Comparison of ENCODE assay signal across 8 cellular contexts in genomic region chr1:205210876-205211838, GRCh38. TPM values are rescaled to one million over a fixed set of nuclear protein-coding genes. Genes with fewer than 3 reads are reported as not detected.
DNase-seq lines count a peak whose midpoint lies in the region; ATAC-seq and TF ChIP-seq lines count a peak whose summit lies in the region.

DSTYK (minus strand) TSS chr1:205211702; CDS start chr1:205211535, 167 bp downstream.

- TF ChIP-seq POLR2A in spleen (IDR thresholded peaks at IDR 0.05) = peak in 2 of 3 donors; percentile 64 to 77

- H3K9me3 ChIP-seq in spleen = no peaks in the 10 kb centered on the region

- peak in 2 of 11 experiments; percentile 15 to 26 for TF ChIP-seq CTCF in spleen (IDR thresholded peaks at IDR 0.05 in 8 of 11, conservative IDR thresholded peaks at IDR 0.05 in 3 of 11)

- 0 to 1% (median 0%) methylated on average over 29 to 93 of the region's 93 CpGs for WGBS in spleen, 5 donors

- DNase-seq in AG08395 (ENCODE audit: low spot score) (peak; percentile 97), NCI-H345 (lab: John Stamatoyannopoulos, UW) (peak; percentile 93), inferior parietal cortex (ENCODE audit: extremely low spot score) (peak; percentile 96), spleen (peak; percentile 98)
- DNase-seq in activated CD4-positive, CD25-positive, alpha-beta regulatory T cell treated with anti-CD3 and anti-CD28 coated beads, Interleukin-2, amount 50 U/mL, for 16 hours (ENCODE audit: low read depth, low spot score) = peak; percentile 76
- peak; percentile 90 for DNase-seq in central memory CD4-positive, alpha-beta T cell

- H3K36me3 ChIP-seq in spleen = no peaks in the 10 kb centered on the region

- intact Hi-C loops in spleen (cut with DNase I; ENCODE audit: low total_unique reads) = no loop called here

- ATAC-seq in GM18909 (IDR thresholded peaks at IDR 0.05; ENCODE audit: poor library complexity, unreplicated experiment) = peak; percentile 87
- peak; percentile 82 for ATAC-seq in HG03175 (IDR thresholded peaks at IDR 0.05; ENCODE audit: unreplicated experiment)

- H3K4me1 ChIP-seq in spleen = peaks cover 7 to 66% (median 30%) of the 10 kb centered on the region in 6 donors

- H3K4me3 ChIP-seq in spleen = peak within 1 kb of the TSS; percentile 60 to 94 (median 86)

- peak within 1 kb of the TSS; percentile 87 to 96 (median 94) for H3K27ac ChIP-seq in spleen

- no peaks in the 10 kb centered on the region for H3K27me3 ChIP-seq in spleen (replicated peaks in 1 of 7)

RNA-seq across cellular contexts. Expression of gene DSTYK, which starts in this region (rescaled TPM):
- total RNA-seq in spleen = 10 to 100 TPM; 12.8 to 24.3 (median 18.2) TPM
- 1 to 10 TPM; 2.2 to 5.0 (median 2.3) TPM for polyA plus RNA-seq in spleen

Comparison
In these comparisons a context has a peak if more than half of its experiments do, and no peak if none do; other contexts are left out.
1. Peak in every context shown above with its lines: DNase-seq, ATAC-seq, H3K4me3 ChIP-seq and H3K27ac ChIP-seq.